In the genomic region with DNA sequence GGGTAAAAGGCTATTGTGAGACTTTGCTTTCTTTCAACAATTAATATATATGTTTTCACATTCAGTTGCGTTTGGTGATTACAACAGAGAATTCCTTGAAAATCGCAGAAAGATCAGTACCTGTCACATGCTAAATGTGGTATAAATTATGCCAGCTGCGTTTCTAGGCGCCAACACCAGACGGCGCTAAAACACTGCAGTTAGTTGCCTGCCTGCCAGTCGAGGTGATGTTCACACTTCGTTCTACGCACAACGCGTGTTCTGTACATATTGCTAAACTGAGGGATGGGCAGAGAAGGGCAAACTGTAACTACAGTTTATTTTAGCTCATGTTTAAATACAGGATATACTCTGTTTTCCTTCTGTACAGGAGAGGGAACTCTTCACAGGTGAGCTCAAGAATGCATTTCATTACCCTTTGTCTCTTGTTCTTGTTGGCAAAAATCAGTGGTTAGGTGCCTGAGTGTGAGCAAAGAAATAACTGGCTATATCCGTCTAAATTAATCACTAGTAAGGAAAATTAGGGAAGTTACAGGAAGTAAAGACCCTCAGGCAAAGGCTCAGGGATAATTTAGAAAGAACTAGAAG, we compare ENCODE assay signal across 8 cellular contexts.
DNase-seq lines count a peak whose midpoint lies in the region; ATAC-seq and TF ChIP-seq lines count a peak whose summit lies in the region.

No MANE protein-coding gene starts in this region.

- H3K27ac ChIP-seq in ascending aorta, result no peak overlapping the region

- intact Hi-C loops in ascending aorta (cut with DNase I), result loop anchor here (2.0 to 5.0 kb wide), 3 partner anchors 199 to 1046 kb away; no protein-coding TSS in a partner anchor

- H3K9me3 ChIP-seq in ascending aorta, result no peaks in the 10 kb centered on the region

- peak; percentile 73 for DNase-seq in DMS53 (lab: John Stamatoyannopoulos, UW)
- peak; percentile 2 for DNase-seq in NCI-H2029 treated with DMSO at 0.1 percent for 48 hours (lab: John Stamatoyannopoulos, UW)
- DNase-seq in ascending aorta (ENCODE audit: low spot score in 2 of 2), result peak in 1 of 2 donors; percentile 78
- peak; percentile 11 for DNase-seq in iPS DF 4.7 (ENCODE audit: extremely low read depth, low spot score)
- DNase-seq in stimulated activated CD4-positive, alpha-beta T cell treated with anti-CD3 and anti-CD28 coated beads, Interleukin-15, amount 100 ng/mL, for 48 hours (ENCODE audit: low read depth in 2 of 2), result peak; percentile 4 to 39
- no peak for DNase-seq in DMS79 (lab: John Stamatoyannopoulos, UW)

- no peaks in the 10 kb centered on the region for H3K27me3 ChIP-seq in ascending aorta

- no peaks in the 10 kb centered on the region for H3K36me3 ChIP-seq in ascending aorta

- ATAC-seq in GM21576 (IDR thresholded peaks at IDR 0.05; ENCODE audit: unreplicated experiment) (peak; percentile 67), GM21528 (IDR thresholded peaks at IDR 0.05; ENCODE audit: low FRiP score, unreplicated experiment) (no peak)

- H3K4me3 ChIP-seq in ascending aorta, result no peak overlapping the region

- TF ChIP-seq CTCF in ascending aorta (IDR thresholded peaks at IDR 0.05), result peak; percentile 74 to 88 (median 83)

- H3K4me1 ChIP-seq in ascending aorta, result no peaks in the 10 kb centered on the region
